Comparison of ENCODE assay signal across 1 cellular context in genomic region chr15:31274496-31275330, GRCh38.
TF ChIP-seq lines count a peak whose summit lies in the region.

No MANE protein-coding gene starts in this region.

TF ChIP-seq in HepG2, 621 proteins besides CTCF, POLR2A, EP300 and RAD21 (continued from another document and continues in another):
- TF ChIP-seq CEBPZ (IDR thresholded peaks at IDR 0.05; ENCODE audit: low read length) (no peak), DMTF1 (CRISPR knock-in tag; IDR thresholded peaks at IDR 0.05) (no peak), ZNF326 (CRISPR knock-in tag; IDR thresholded peaks at IDR 0.05; ENCODE audit: borderline replicate concordance) (no peak), TBX3 (IDR thresholded peaks at IDR 0.05; ENCODE audit: borderline replicate concordance) (no peak), SALL2 (CRISPR knock-in tag; IDR thresholded peaks at IDR 0.05) (no peak), HHEX (CRISPR knock-in tag; IDR thresholded peaks at IDR 0.05) (no peak), PLSCR1 (CRISPR knock-in tag; IDR thresholded peaks at IDR 0.05; ENCODE audit: borderline replicate concordance) (no peak), NCOA2 (CRISPR knock-in tag; IDR thresholded peaks at IDR 0.05) (no peak), NFYC (CRISPR knock-in tag; IDR thresholded peaks at IDR 0.05) (no peak), THAP8 (CRISPR knock-in tag; IDR thresholded peaks at IDR 0.05; ENCODE audit: borderline replicate concordance) (no peak), SETDB1 (CRISPR knock-in tag; IDR thresholded peaks at IDR 0.05; ENCODE audit: borderline replicate concordance) (no peak), MZF1 (CRISPR knock-in tag; IDR thresholded peaks at IDR 0.05; ENCODE audit: borderline replicate concordance) (no peak), ZNF530 (CRISPR knock-in tag; IDR thresholded peaks at IDR 0.05; ENCODE audit: low read depth) (no peak), KLF15 (CRISPR knock-in tag; IDR thresholded peaks at IDR 0.05; ENCODE audit: borderline replicate concordance) (no peak), ZNF251 (CRISPR knock-in tag; IDR thresholded peaks at IDR 0.05) (no peak), ZSCAN25 (CRISPR knock-in tag; IDR thresholded peaks at IDR 0.05) (peak; percentile 95), ATF3 (CRISPR knock-in tag; IDR thresholded peaks at IDR 0.05) (no peak), TEAD2 (CRISPR knock-in tag; IDR thresholded peaks at IDR 0.05) (no peak), ZNF24 (IDR thresholded peaks at IDR 0.05) (no peak), PHF5A (CRISPR knock-in tag; IDR thresholded peaks at IDR 0.05; ENCODE audit: low read depth, unreplicated experiment) (no peak), ZNF362 (CRISPR knock-in tag; IDR thresholded peaks at IDR 0.05; ENCODE audit: borderline replicate concordance) (no peak), NFAT5 (CRISPR knock-in tag; IDR thresholded peaks at IDR 0.05) (no peak), AKNA (CRISPR knock-in tag; IDR thresholded peaks at IDR 0.05; ENCODE audit: borderline replicate concordance) (no peak), BCLAF1 (IDR thresholded peaks at IDR 0.05) (no peak), ZNF572 (CRISPR knock-in tag; IDR thresholded peaks at IDR 0.05) (no peak), ATF1 (CRISPR knock-in tag; IDR thresholded peaks at IDR 0.05) (no peak), RNF2 (conservative IDR thresholded peaks at IDR 0.05; ENCODE audit: low read depth) (no peak), TFAP4 (IDR thresholded peaks at IDR 0.05; ENCODE audit: borderline replicate concordance, low read depth) (peak; percentile 75), ZSCAN12 (CRISPR knock-in tag; IDR thresholded peaks at IDR 0.05) (no peak)
